ENCODE assay signal across 1 cellular context in the genomic region with DNA sequence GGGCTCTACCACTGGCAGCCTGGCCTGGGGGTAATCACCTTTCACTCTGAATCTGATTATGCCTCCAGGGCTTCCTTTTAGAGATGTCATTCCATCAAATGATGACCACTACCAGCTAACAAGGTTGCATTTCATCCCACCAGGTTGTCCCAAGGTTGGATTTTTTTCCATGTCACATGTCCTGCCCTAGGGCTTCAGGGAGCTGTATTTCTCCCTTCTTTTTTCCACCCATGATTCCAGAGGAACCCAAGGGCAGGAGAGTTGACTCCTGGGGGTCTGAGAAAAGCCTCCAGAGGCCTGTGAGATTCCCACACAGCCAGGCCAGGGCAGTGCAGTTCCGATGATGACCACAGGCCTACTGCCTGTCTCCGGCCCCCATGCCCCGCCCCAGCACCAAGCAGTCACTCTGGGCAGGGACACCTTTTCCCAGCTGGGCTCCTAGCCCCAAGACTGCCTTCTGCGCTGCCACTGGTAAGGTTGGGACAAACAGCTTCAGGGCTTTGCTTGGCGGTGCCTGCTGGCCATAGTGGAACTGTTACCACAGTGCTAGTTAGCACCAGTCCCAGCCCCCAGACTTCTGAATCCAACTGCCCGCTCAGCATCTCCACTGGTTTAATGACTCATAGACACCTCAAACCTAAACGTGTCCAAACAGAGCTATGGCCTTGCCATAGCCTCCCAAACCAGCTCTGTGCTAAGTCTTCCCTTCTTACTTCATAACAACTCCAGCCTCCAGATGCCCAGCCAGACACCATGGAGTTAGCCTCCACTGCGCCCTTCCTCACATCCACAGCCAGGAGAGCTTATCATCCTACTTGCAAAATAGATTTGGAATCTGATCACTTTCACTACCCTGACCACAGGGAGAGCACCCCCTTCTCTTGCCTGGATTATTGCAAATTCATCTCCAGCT.
TF ChIP-seq lines count a peak whose summit lies in the region.

No MANE protein-coding gene starts in this region.

TF ChIP-seq in K562, 482 proteins besides CTCF, POLR2A, EP300 and RAD21 (continued from another document):
- TF ChIP-seq, protein P1, sequence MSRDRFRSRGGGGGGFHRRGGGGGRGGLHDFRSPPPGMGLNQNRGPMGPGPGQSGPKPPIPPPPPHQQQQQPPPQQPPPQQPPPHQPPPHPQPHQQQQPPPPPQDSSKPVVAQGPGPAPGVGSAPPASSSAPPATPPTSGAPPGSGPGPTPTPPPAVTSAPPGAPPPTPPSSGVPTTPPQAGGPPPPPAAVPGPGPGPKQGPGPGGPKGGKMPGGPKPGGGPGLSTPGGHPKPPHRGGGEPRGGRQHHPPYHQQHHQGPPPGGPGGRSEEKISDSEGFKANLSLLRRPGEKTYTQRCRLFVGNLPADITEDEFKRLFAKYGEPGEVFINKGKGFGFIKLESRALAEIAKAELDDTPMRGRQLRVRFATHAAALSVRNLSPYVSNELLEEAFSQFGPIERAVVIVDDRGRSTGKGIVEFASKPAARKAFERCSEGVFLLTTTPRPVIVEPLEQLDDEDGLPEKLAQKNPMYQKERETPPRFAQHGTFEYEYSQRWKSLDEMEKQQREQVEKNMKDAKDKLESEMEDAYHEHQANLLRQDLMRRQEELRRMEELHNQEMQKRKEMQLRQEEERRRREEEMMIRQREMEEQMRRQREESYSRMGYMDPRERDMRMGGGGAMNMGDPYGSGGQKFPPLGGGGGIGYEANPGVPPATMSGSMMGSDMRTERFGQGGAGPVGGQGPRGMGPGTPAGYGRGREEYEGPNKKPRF (IDR thresholded peaks at IDR 0.05; ENCODE audit: low read depth, low read length), result no peak
TF ChIP-seq in K562: peak in this region for 68.
